In the genomic region with DNA sequence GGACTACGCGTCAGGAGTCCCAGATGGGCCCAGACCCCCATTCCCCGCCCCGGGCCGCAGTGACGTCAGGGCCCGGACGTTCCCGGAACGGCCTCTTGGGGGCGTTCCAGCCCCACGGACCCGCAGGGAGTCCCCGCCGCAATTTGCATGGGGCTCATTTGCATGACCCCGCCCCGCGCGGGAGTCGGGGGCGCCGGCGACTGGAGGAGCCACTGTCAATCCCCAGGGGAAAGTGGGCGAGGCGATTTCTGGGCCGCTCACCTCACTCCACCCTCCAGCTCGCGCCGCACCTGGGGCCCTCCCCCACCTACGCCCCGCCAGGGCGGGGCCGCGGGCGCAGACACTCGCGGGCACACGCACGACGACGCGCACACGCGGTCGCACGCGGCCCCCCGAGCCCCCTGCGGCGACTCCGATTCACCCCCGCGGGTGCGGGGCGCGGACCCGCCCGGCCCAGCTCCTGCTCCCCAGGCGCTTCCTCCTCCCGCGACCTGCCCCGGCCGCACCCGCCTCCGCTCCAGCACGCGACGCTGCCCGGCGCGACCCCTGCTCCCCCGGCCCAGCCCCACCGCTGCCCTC, we compare ENCODE assay signal across 8 cellular contexts. TPM values are rescaled to one million over a fixed set of nuclear protein-coding genes. Genes with fewer than 3 reads are reported as not detected.
DNase-seq lines count a peak whose midpoint lies in the region; ATAC-seq, FAIRE-seq and TF ChIP-seq lines count a peak whose summit lies in the region.

No MANE protein-coding gene starts in this region.

- POLR2A ChIA-PET in PC-3 (lab: Charles Lee; ENCODE audit: unreplicated experiment), result no interaction called here

- peaks cover 50% of the 10 kb centered on the region for H4K20me1 ChIP-seq in PC-3 (ENCODE audit: low read length)
- H4K20me1 ChIP-seq in osteoblast (ENCODE audit: insufficient read depth, low read length), result peaks cover 10% of the 10 kb centered on the region

- H2AFZ ChIP-seq in PC-3 (ENCODE audit: low read length), result no peak overlapping the region
- H2AFZ ChIP-seq in osteoblast (ENCODE audit: low read length), result no peak overlapping the region

- H3F3A ChIP-seq in PC-3 (ENCODE audit: low read length, unreplicated experiment), result no peaks in the 10 kb centered on the region

- no peak overlapping the region for H3K9ac ChIP-seq in PC-3 (ENCODE audit: low read length)

- CTCF ChIA-PET in PC-3 (lab: Charles Lee), result no interaction called here

- H3K4me1 ChIP-seq in PC-3 (ENCODE audit: insufficient read depth, low read length) (no peaks in the 10 kb centered on the region), osteoblast (ENCODE audit: insufficient read depth, low read length) (no peaks in the 10 kb centered on the region), thyroid gland (peaks cover 12 to 22% of the 10 kb centered on the region in 2 donors)

- peaks cover 25% of the 10 kb centered on the region for H3K27me3 ChIP-seq in HL-60 (ENCODE audit: insufficient read depth, poor library complexity, severe bottlenecking)
- no peaks in the 10 kb centered on the region for H3K27me3 ChIP-seq in PC-3 (ENCODE audit: low read length)
- peaks cover 20% of the 10 kb centered on the region for H3K27me3 ChIP-seq in osteoblast (ENCODE audit: insufficient read depth, low read length)
- H3K27me3 ChIP-seq in thyroid gland, result no peaks in the 10 kb centered on the region

- H3K4me3 ChIP-seq in HL-60 (replicated peaks; ENCODE audit: insufficient read depth, low read length), result peak overlapping the region; percentile 30
- H3K4me3 ChIP-seq in PC-3 (ENCODE audit: low read length), result no peak overlapping the region
- peak overlapping the region; percentile 54 for H3K4me3 ChIP-seq in osteoblast (ENCODE audit: insufficient read depth, low read length)
- peak overlapping the region in 1 of 3 donors; percentile 34 for H3K4me3 ChIP-seq in thyroid gland (replicated peaks in 1 of 3)

- no peaks in the 10 kb centered on the region for H3K9me3 ChIP-seq in PC-3 (ENCODE audit: low read length)
- H3K9me3 ChIP-seq in osteoblast (ENCODE audit: low read depth, low read length), result no peaks in the 10 kb centered on the region
- H3K9me3 ChIP-seq in thyroid gland, result no peaks in the 10 kb centered on the region

- ATAC-seq in GM19463 (IDR thresholded peaks at IDR 0.05; ENCODE audit: unreplicated experiment) (peak; percentile 83), PC-3 (0 out of 2 replicates have a peak, but pooled peaks have one; percentile 4)

- no peaks in the 10 kb centered on the region for H3K9me2 ChIP-seq in PC-3 (replicated peaks; ENCODE audit: low read length)

- intact Hi-C loops in PC-3 (cut with micrococcal nuclease) (no loop called here), thyroid gland (cut with DNase I) (no loop called here)

- H3K4me2 ChIP-seq in PC-3 (ENCODE audit: low read length), result no peak overlapping the region
- H3K4me2 ChIP-seq in osteoblast (ENCODE audit: insufficient read depth, low read length), result peak overlapping the region; percentile 45

- H3K36me3 ChIP-seq in PC-3 (ENCODE audit: low read depth, low read length) (peaks cover 50% of the 10 kb centered on the region), osteoblast (ENCODE audit: insufficient read depth, low read length) (no peaks in the 10 kb centered on the region), thyroid gland (no peaks in the 10 kb centered on the region)

- peaks cover 71% of the 10 kb centered on the region for H3K79me2 ChIP-seq in PC-3 (ENCODE audit: low read length)
- no peaks in the 10 kb centered on the region for H3K79me2 ChIP-seq in osteoblast (ENCODE audit: insufficient read depth, low read length)

- BruUV-seq in PC-3 (replicated peaks; lab: Mats Ljungman, UMichigan), result no TSS peak

- FAIRE-seq in frontal cortex (lab: Jason Lieb, UNC), result no peak

- peak in 1 of 2 donors; percentile 9 for TF ChIP-seq POLR2A in thyroid gland (IDR thresholded peaks at IDR 0.05)

- TF ChIP-seq CTCF in HL-60 (IDR thresholded peaks at IDR 0.05; ENCODE audit: insufficient read depth, low read length) (peak; percentile 42), PC-3 (conservative IDR thresholded peaks at IDR 0.05; ENCODE audit: low read depth, low read length) (peak; percentile 40; the same call in 1 of the 2 replicates), osteoblast (IDR thresholded peaks at IDR 0.05; ENCODE audit: extremely low read depth, low read depth, low read length) (peak; percentile 42), thyroid gland (IDR thresholded peaks at IDR 0.05) (peak; percentile 34 to 88 (median 60))

- peak; percentile 81 for DNase-seq in CD1c-positive myeloid dendritic cell (ENCODE audit: extremely low spot score)
- DNase-seq in HL-60 (ENCODE audit: low read depth in 1 of 2, low spot score in 1 of 2), result peak; percentile 66 to 69
- DNase-seq in PC-3, result no peak
- DNase-seq in activated effector memory CD4-positive, alpha-beta T cell treated with anti-CD3 and anti-CD28 coated beads, Interleukin-2, amount 50 U/mL, for 16 hours, result peak; percentile 95
- DNase-seq in frontal cortex (ENCODE audit: low spot score in 2 of 2), result peak; percentile 90 to 91
- peak; percentile 98 for DNase-seq in osteoblast (ENCODE audit: insufficient read length, low spot score, missing footprints)
- DNase-seq in thyroid gland, result peak; percentile 96 to 97

- H3K27ac ChIP-seq in HL-60 (replicated peaks), result no peak overlapping the region
- H3K27ac ChIP-seq in PC-3 (ENCODE audit: low read length), result no peak overlapping the region
- no peak overlapping the region for H3K27ac ChIP-seq in osteoblast (ENCODE audit: low read depth, low read length)
- no peak overlapping the region for H3K27ac ChIP-seq in thyroid gland

- 25 to 33% methylated on average over 13 to 17 of the region's 73 CpGs for WGBS in thyroid gland, 2 donors

RNA-seq across cellular contexts. Expression of gene AGRN, which starts 13.2 kb away (rescaled TPM):
- total RNA-seq in PC-3 (2014; rRNA removed) (273 and 377 TPM in 2 replicates), frontal cortex (51.8 TPM), osteoblast (14.7 and 30.0 TPM in 2 replicates), thyroid gland (100 to 1,000 TPM in 3 of 4 donors, 10 to 100 TPM in 1; 68.3 to 147 (median 129) TPM)

RNA-seq across cellular contexts. Expression of gene ISG15, which starts 19.8 kb away (rescaled TPM):
- total RNA-seq in PC-3 (2014; rRNA removed) (749 and 758 TPM in 2 replicates), frontal cortex (11.0 TPM), osteoblast (55.4 and 90.5 TPM in 2 replicates), thyroid gland (10 to 100 TPM; 18.5 to 57.5 (median 37.8) TPM)

RNA-seq across cellular contexts. Expression of gene HES4, which starts 33.2 kb away (rescaled TPM):
- total RNA-seq in PC-3 (2014; rRNA removed), result 233 and 379 TPM in 2 replicates
- total RNA-seq in frontal cortex, result 20.0 TPM
- total RNA-seq in osteoblast, result 0.29 and 0.72 TPM in 2 replicates
- 10 to 100 TPM in 3 of 4 donors, 1 to 10 TPM in 1; 5.0 to 29.2 (median 18.6) TPM for total RNA-seq in thyroid gland

RNA-seq across cellular contexts. Expression of gene RNF223, which starts 41.0 kb away (rescaled TPM):
- total RNA-seq in PC-3 (2014; rRNA removed), result 147 and 171 TPM in 2 replicates
- not detected for total RNA-seq in frontal cortex
- not detected in 2 replicates for total RNA-seq in osteoblast
- total RNA-seq in thyroid gland, result not detected

RNA-seq across cellular contexts. Expression of gene PERM1, which starts 51.2 kb away (rescaled TPM):
- total RNA-seq in PC-3 (2014; rRNA removed), result 0.47 and 1.1 TPM in 2 replicates
- total RNA-seq in frontal cortex, result not detected
- not detected in 2 replicates for total RNA-seq in osteoblast
- under 1 TPM in 1 of 4 donors, not detected in 3; 0.22 TPM for total RNA-seq in thyroid gland
